16 cellular contexts compared by ENCODE assay signal in genomic region chr14:36901846-36902245, GRCh38.
DNase-seq lines count a peak whose midpoint lies in the region; ATAC-seq and TF ChIP-seq lines count a peak whose summit lies in the region.
"Had no signal": no experiment of that assay in that cellular context is flagged by ENCODE, and none has a peak within 500 bp of the region (broad histone marks: within the 10 kb centered on the region; RNA-seq: fewer than 3 reads in every experiment).

No MANE protein-coding gene starts in this region.

- BruUV-seq in IMR-90 (replicated peaks; lab: Mats Ljungman, UMichigan): no TSS peak
- no TSS peak for BruUV-seq in Calu3 (replicated peaks; lab: Mats Ljungman, UMichigan)

- H2BK5ac ChIP-seq in IMR-90 (ENCODE audit: low read depth, low read length, poor library complexity, severe bottlenecking): no peak overlapping the region

- H3K9me3 Mint-ChIP-seq in Calu3 (ENCODE audit: low read depth, unreplicated experiment): no peaks in the 10 kb centered on the region
- peaks cover 4% of the 10 kb centered on the region for H3K9me3 Mint-ChIP-seq in activated T-cell treated with anti-CD3 and anti-CD28 coated beads, Interleukin-2, amount 50 U/mL, for 4 hours

- peaks cover 9% of the 10 kb centered on the region for H3K27me3 Mint-ChIP-seq in Calu3 (ENCODE audit: unreplicated experiment)
- H3K27me3 Mint-ChIP-seq in activated T-cell treated with anti-CD3 and anti-CD28 coated beads, Interleukin-2, amount 50 U/mL, for 4 hours (ENCODE audit: low read depth): no peaks in the 10 kb centered on the region
- H3K27me3 Mint-ChIP-seq: CD4-positive, CD25-positive, alpha-beta regulatory T cell had no signal

- H4K20me1 ChIP-seq in IMR-90 (ENCODE audit: insufficient read depth, low read length) (no peaks in the 10 kb centered on the region), MM.1S (ENCODE audit: insufficient read depth, low read length) (no peaks in the 10 kb centered on the region)

- H3K56ac ChIP-seq in IMR-90 (ENCODE audit: extremely low read depth, insufficient read depth, low read length): no peak overlapping the region

- CTCF ChIA-PET in IMR-90 (lab: Yijun Ruan, JAX): no interaction called here
- CTCF ChIA-PET in Calu3 (lab: Charles Lee): no interaction called here

- H3K36me3 Mint-ChIP-seq in Calu3 (ENCODE audit: insufficient read depth, unreplicated experiment): no peaks in the 10 kb centered on the region
- H3K36me3 Mint-ChIP-seq in activated T-cell treated with anti-CD3 and anti-CD28 coated beads, Interleukin-2, amount 50 U/mL, for 4 hours (ENCODE audit: insufficient read depth): no peaks in the 10 kb centered on the region
- H3K36me3 Mint-ChIP-seq: CD4-positive, CD25-positive, alpha-beta regulatory T cell had no signal

- H3K4me1 ChIP-seq in IMR-90 (ENCODE audit: control insufficient read depth, insufficient read depth, low read length): no peaks in the 10 kb centered on the region
- no peaks in the 10 kb centered on the region for H3K4me1 ChIP-seq in MM.1S (ENCODE audit: low read length)
- H3K4me1 ChIP-seq: A549 had no signal

- no peak overlapping the region for H3K4me3 Mint-ChIP-seq in Calu3 (ENCODE audit: low read depth, unreplicated experiment)
- no peak overlapping the region for H3K4me3 Mint-ChIP-seq in activated T-cell treated with anti-CD3 and anti-CD28 coated beads, Interleukin-2, amount 50 U/mL, for 4 hours
- H3K4me3 Mint-ChIP-seq: CD4-positive, CD25-positive, alpha-beta regulatory T cell had no signal

- H3K4me3 ChIP-seq in IMR-90 (ENCODE audit: insufficient read depth, low read depth, low read length) (no peak overlapping the region), astrocyte of the cerebellum (ENCODE audit: low read depth, low read length) (no peak overlapping the region), MM.1S (ENCODE audit: low read length) (no peak overlapping the region)
- H3K4me3 ChIP-seq: A549 had no signal

- H3K9ac ChIP-seq in IMR-90 (ENCODE audit: low read depth, low read length): no peak overlapping the region
- H3K9ac ChIP-seq in MM.1S (ENCODE audit: low read length): no peak overlapping the region

- in situ Hi-C loops in IMR-90 (cut with MboI; ENCODE audit: low sequenced_read_pairs): no loop called here
- in situ Hi-C loops in astrocyte of the cerebellum (cut with HindIII; ENCODE audit: low sequenced_read_pairs): no loop called here

- TF ChIP-seq RAD21 in IMR-90 (IDR thresholded peaks at IDR 0.05; ENCODE audit: low read length): no peak

- H3K79me2 ChIP-seq in MM.1S (ENCODE audit: low read length): no peaks in the 10 kb centered on the region

- H3K27ac Mint-ChIP-seq in Calu3 (ENCODE audit: unreplicated experiment): no peak overlapping the region
- H3K27ac Mint-ChIP-seq: CD4-positive, CD25-positive, alpha-beta regulatory T cell had no signal

- H3F3A ChIP-seq in MM.1S (ENCODE audit: insufficient read depth, low read length): no peaks in the 10 kb centered on the region

- DNase-seq in EH (ENCODE audit: low read depth) (peak; percentile 4), IMR-90 (peak; percentile 2), astrocyte of the cerebellum (ENCODE audit: low read depth) (peak; percentile 3), iris pigment epithelial cell (ENCODE audit: low read depth) (peak; percentile 25), MM.1S (no peak), Calu3 (no peak)
- no peak for DNase-seq in activated T-cell treated with anti-CD3 and anti-CD28 coated beads, Interleukin-2, amount 50 U/mL, for 4 hours
- DNase-seq: CD4-positive, CD25-positive, alpha-beta regulatory T cell; DMS79; GF-D8; NCI-H1436; NCI-H2029 treated with DMSO at 0.1 percent for 48 hours; NCI-H510A treated with DMSO at 0.1 percent for 48 hours; RPMI8226 had no signal

- dilution Hi-C loops in IMR-90 (cut with HindIII; ENCODE audit: low sequenced_read_pairs, unreplicated experiment): no loop called here

- H4K91ac ChIP-seq in IMR-90 (ENCODE audit: insufficient read depth, low read depth, low read length): no peak overlapping the region

- no peak overlapping the region for H2BK15ac ChIP-seq in IMR-90 (ENCODE audit: low read depth, low read length)

- H3K36me3 ChIP-seq in IMR-90 (ENCODE audit: control insufficient read depth, insufficient read depth, low read length) (no peaks in the 10 kb centered on the region), MM.1S (replicated peaks; ENCODE audit: insufficient read depth, low read length) (no peaks in the 10 kb centered on the region)

- H3K4me1 Mint-ChIP-seq in Calu3 (ENCODE audit: low read depth, unreplicated experiment): no peaks in the 10 kb centered on the region
- H3K4me1 Mint-ChIP-seq in activated T-cell treated with anti-CD3 and anti-CD28 coated beads, Interleukin-2, amount 50 U/mL, for 4 hours (ENCODE audit: low read depth): no peaks in the 10 kb centered on the region
- H3K4me1 Mint-ChIP-seq: CD4-positive, CD25-positive, alpha-beta regulatory T cell had no signal

- no peaks in the 10 kb centered on the region for H3K9me1 ChIP-seq in IMR-90 (ENCODE audit: insufficient read depth, low read length)

- no peak overlapping the region for H2BK20ac ChIP-seq in IMR-90 (ENCODE audit: low read depth, low read length)

- TF ChIP-seq CTCF in IMR-90 (conservative IDR thresholded peaks at IDR 0.05; ENCODE audit: low read depth, low read length): no peak
- TF ChIP-seq CTCF in astrocyte of the cerebellum (IDR thresholded peaks at IDR 0.05; ENCODE audit: low read depth, low read length, missing control alignments): no peak
- TF ChIP-seq CTCF in MM.1S (IDR thresholded peaks at IDR 0.05; ENCODE audit: low read length): no peak
- no peak for TF ChIP-seq CTCF in Calu3 (IDR thresholded peaks at IDR 0.05; ENCODE audit: unreplicated experiment)

- no peak for TF ChIP-seq POLR2A in IMR-90 (IDR thresholded peaks at IDR 0.05; ENCODE audit: low read depth, low read length)

- H3K9me2 ChIP-seq in MM.1S (replicated peaks; ENCODE audit: insufficient read depth, low read length): no peaks in the 10 kb centered on the region

- no peak overlapping the region for H2BK120ac ChIP-seq in IMR-90 (ENCODE audit: low read depth, low read length)

- H2AFZ ChIP-seq in IMR-90 (replicated peaks; ENCODE audit: low read length, poor library complexity): no peak overlapping the region
- no peak overlapping the region for H2AFZ ChIP-seq in MM.1S (ENCODE audit: low read length)

- no peak overlapping the region for H3K14ac ChIP-seq in IMR-90 (replicated peaks; ENCODE audit: low read depth, low read length)

- H2AK5ac ChIP-seq in IMR-90 (ENCODE audit: low read depth, low read length): no peak overlapping the region

- no peak overlapping the region for H3K23ac ChIP-seq in IMR-90 (ENCODE audit: low read depth, low read length)

- H3K27ac ChIP-seq in IMR-90 (ENCODE audit: insufficient read depth, low read length) (no peak overlapping the region), MM.1S (ENCODE audit: low read length) (no peak overlapping the region)
- H3K27ac ChIP-seq: A549 had no signal

- H3K9me3 ChIP-seq in IMR-90 (ENCODE audit: control insufficient read depth, insufficient read depth, low read length) (no peaks in the 10 kb centered on the region), MM.1S (replicated peaks; ENCODE audit: insufficient read depth, low read length) (no peaks in the 10 kb centered on the region)
- H3K9me3 ChIP-seq: A549 had no signal

- H2AK9ac ChIP-seq in IMR-90 (replicated peaks; ENCODE audit: low read depth, low read length, poor library complexity): no peak overlapping the region

- no peak overlapping the region for H4K5ac ChIP-seq in IMR-90 (ENCODE audit: low read depth, low read length)

- no peak overlapping the region for H3K4me2 ChIP-seq in IMR-90 (ENCODE audit: low read depth, low read length)
- H3K4me2 ChIP-seq in MM.1S (ENCODE audit: low read depth, low read length): no peak overlapping the region
- H3K4me2 ChIP-seq: A549 had no signal

- H3K79me1 ChIP-seq in IMR-90 (ENCODE audit: low read depth in 1 of 2, low read length in 2 of 2): no peaks in the 10 kb centered on the region

- no peak overlapping the region for H3K18ac ChIP-seq in IMR-90 (ENCODE audit: low read depth, low read length)

- ATAC-seq in IMR-90 (ENCODE audit: low read depth): 0 out of 2 replicates have a peak, but pooled peaks have one; percentile 35
- no peak for ATAC-seq in GM19324 (IDR thresholded peaks at IDR 0.05; ENCODE audit: low FRiP score, unreplicated experiment)
- ATAC-seq in activated T-cell treated with anti-CD3 and anti-CD28 coated beads, Interleukin-2, amount 50 U/mL, for 4 hours: no peak
- ATAC-seq: A549 had no signal

- no peaks in the 10 kb centered on the region for H3K27me3 ChIP-seq in IMR-90 (ENCODE audit: control insufficient read depth, insufficient read depth, low read length)
- no peaks in the 10 kb centered on the region for H3K27me3 ChIP-seq in MM.1S (replicated peaks; ENCODE audit: insufficient read depth, low read length)

- no peak overlapping the region for H4K8ac ChIP-seq in IMR-90 (ENCODE audit: low read depth in 2 of 2, low read length in 2 of 2)

- no peak overlapping the region for H3K4ac ChIP-seq in IMR-90 (ENCODE audit: low read depth, low read length)

- POLR2A ChIA-PET in IMR-90 (lab: Charles Lee; ENCODE audit: unreplicated experiment): no interaction called here

- intact Hi-C loops in IMR-90 (cut with micrococcal nuclease): no loop called here
- intact Hi-C loops in Calu3 (cut with micrococcal nuclease; ENCODE audit: unreplicated experiment): no loop called here

TF ChIP-seq in IMR-90, 13 proteins besides CTCF, POLR2A, EP300 and RAD21:
- TF ChIP-seq CHD1 (IDR thresholded peaks at IDR 0.05; ENCODE audit: low read depth, low read length): no peak
- no peak for TF ChIP-seq MAZ (IDR thresholded peaks at IDR 0.05; ENCODE audit: borderline replicate concordance, low read depth, low read length)
- no peak for TF ChIP-seq ELK1 (IDR thresholded peaks at IDR 0.05; ENCODE audit: borderline replicate concordance, low read depth, low read length)
- no peak for TF ChIP-seq FOS (IDR thresholded peaks at IDR 0.05; ENCODE audit: low read depth, low read length)

Comparison
In these comparisons a context has a peak if more than half of its experiments do, and no peak if none do; other contexts are left out.
1. DNase-seq: peak in EH (single experiment), IMR-90 (single experiment), astrocyte of the cerebellum (single experiment) and iris pigment epithelial cell (single experiment); none in MM.1S (single experiment), Calu3 (single experiment) and activated T-cell treated with anti-CD3 and anti-CD28 coated beads, Interleukin-2, amount 50 U/mL, for 4 hours (single experiment).